In genomic region chr19:1019980-1020867, GRCh38 we compare ENCODE assay signal across 6 cellular contexts. TPM values are rescaled to one million over a fixed set of nuclear protein-coding genes. Genes with fewer than 3 reads are reported as not detected.
DNase-seq lines count a peak whose midpoint lies in the region; ATAC-seq and TF ChIP-seq lines count a peak whose summit lies in the region.

No MANE protein-coding gene starts in this region.

- H3K9me3 Mint-ChIP-seq in activated CD4-positive, alpha-beta T cell treated with anti-CD3 and anti-CD28 coated beads, Interleukin-2, amount 10 ng/mL, durations not matched to agents 7 days and 5 days = no peaks in the 10 kb centered on the region

- peak; percentile 47 for DNase-seq in activated CD4-positive, alpha-beta T cell treated with anti-CD3 and anti-CD28 coated beads, Interleukin-2, amount 10 ng/mL, durations not matched to agents 7 days and 5 days
- DNase-seq in left kidney (ENCODE audit: low read depth, low spot score) (peak; percentile 39), NCI-H446 (lab: John Stamatoyannopoulos, UW) (no peak), HT-29 (ENCODE audit: low spot score) (no peak)

- no peaks in the 10 kb centered on the region for H3K27me3 Mint-ChIP-seq in activated CD4-positive, alpha-beta T cell treated with anti-CD3 and anti-CD28 coated beads, Interleukin-2, amount 10 ng/mL, durations not matched to agents 7 days and 5 days

- peak overlapping the region; percentile 91 for H3K27ac Mint-ChIP-seq in activated CD4-positive, alpha-beta T cell treated with anti-CD3 and anti-CD28 coated beads, Interleukin-2, amount 10 ng/mL, durations not matched to agents 7 days and 5 days

- CTCF ChIA-PET in activated CD4-positive, alpha-beta T cell treated with anti-CD3 and anti-CD28 coated beads, Interleukin-2, amount 10 ng/mL, durations not matched to agents 7 days and 5 days (lab: Charles Lee) = interaction anchor here (0.6 to 1.9 kb wide), 3 partner anchors 45 to 224 kb away, joined by 3 to 4 read pairs (median 4); no protein-coding TSS in a partner anchor

- peak overlapping the region; percentile 96 for H3K4me3 Mint-ChIP-seq in activated CD4-positive, alpha-beta T cell treated with anti-CD3 and anti-CD28 coated beads, Interleukin-2, amount 10 ng/mL, durations not matched to agents 7 days and 5 days

- no peak for ATAC-seq in GM19452 (IDR thresholded peaks at IDR 0.05; ENCODE audit: unreplicated experiment)

- POLR2A ChIA-PET in activated CD4-positive, alpha-beta T cell treated with anti-CD3 and anti-CD28 coated beads, Interleukin-2, amount 10 ng/mL, durations not matched to agents 7 days and 5 days (lab: Charles Lee) = interaction anchor here (1.1 kb wide), 2 partner anchors 10 to 55 kb away, joined by 3 to 4 read pairs; no protein-coding TSS in a partner anchor

- H3K4me3 ChIP-seq in GM12875 (ENCODE audit: low read depth, low read length) = peak overlapping the region; percentile 92

- peaks cover 4% of the 10 kb centered on the region for H3K36me3 Mint-ChIP-seq in activated CD4-positive, alpha-beta T cell treated with anti-CD3 and anti-CD28 coated beads, Interleukin-2, amount 10 ng/mL, durations not matched to agents 7 days and 5 days (ENCODE audit: low read depth)

- no peak for TF ChIP-seq CTCF in GM12875 (IDR thresholded peaks at IDR 0.05; ENCODE audit: borderline replicate concordance, insufficient read depth, low read depth, low read length)

- peaks cover 35% of the 10 kb centered on the region for H3K4me1 Mint-ChIP-seq in activated CD4-positive, alpha-beta T cell treated with anti-CD3 and anti-CD28 coated beads, Interleukin-2, amount 10 ng/mL, durations not matched to agents 7 days and 5 days

RNA-seq across cellular contexts. Expression of gene TMEM259, which starts 0.7 kb away (rescaled TPM):
- 100 to 1,000 TPM; 183 to 195 TPM for total RNA-seq in activated CD4-positive, alpha-beta T cell treated with anti-CD3 and anti-CD28 coated beads, Interleukin-2, amount 10 ng/mL, durations not matched to agents 7 days and 5 days
- total RNA-seq in HT-29 (2014; rRNA removed; shearing (Covaris generic)) = 236 and 253 TPM in 2 replicates

RNA-seq across cellular contexts. Expression of gene RNU6-2, which starts 1.1 kb away (rescaled TPM):
- not detected for total RNA-seq in activated CD4-positive, alpha-beta T cell treated with anti-CD3 and anti-CD28 coated beads, Interleukin-2, amount 10 ng/mL, durations not matched to agents 7 days and 5 days
- total RNA-seq in HT-29 (2014; rRNA removed; shearing (Covaris generic)) = not detected in 2 replicates

RNA-seq across cellular contexts. Expression of gene CNN2, which starts 6.2 kb away (rescaled TPM):
- 100 to 1,000 TPM; 558 to 580 TPM for total RNA-seq in activated CD4-positive, alpha-beta T cell treated with anti-CD3 and anti-CD28 coated beads, Interleukin-2, amount 10 ng/mL, durations not matched to agents 7 days and 5 days
- 265 and 298 TPM in 2 replicates for total RNA-seq in HT-29 (2014; rRNA removed; shearing (Covaris generic))

RNA-seq across cellular contexts. Expression of gene ABCA7, which starts 19.7 kb away (rescaled TPM):
- total RNA-seq in activated CD4-positive, alpha-beta T cell treated with anti-CD3 and anti-CD28 coated beads, Interleukin-2, amount 10 ng/mL, durations not matched to agents 7 days and 5 days = 10 to 100 TPM; 75.9 to 87.5 TPM
- 56.9 and 76.3 TPM in 2 replicates for total RNA-seq in HT-29 (2014; rRNA removed; shearing (Covaris generic))

RNA-seq across cellular contexts. Expression of gene GRIN3B, which starts 20.0 kb away (rescaled TPM):
- not detected for total RNA-seq in activated CD4-positive, alpha-beta T cell treated with anti-CD3 and anti-CD28 coated beads, Interleukin-2, amount 10 ng/mL, durations not matched to agents 7 days and 5 days
- total RNA-seq in HT-29 (2014; rRNA removed; shearing (Covaris generic)) = not detected in 2 replicates

Comparison
In these comparisons a context has a peak if more than half of its experiments do, and no peak if none do; other contexts are left out.
1. DNase-seq: peak in activated CD4-positive, alpha-beta T cell treated with anti-CD3 and anti-CD28 coated beads, Interleukin-2, amount 10 ng/mL, durations not matched to agents 7 days and 5 days (single experiment) and left kidney (single experiment); none in NCI-H446 (0 of 2) and HT-29 (single experiment).